In genomic region chr14:60951781-60952435, GRCh38 we compare ENCODE assay signal across 17 cellular contexts. TPM values are rescaled to one million over a fixed set of nuclear protein-coding genes. Genes with fewer than 3 reads are reported as not detected.
DNase-seq lines count a peak whose midpoint lies in the region; ATAC-seq and TF ChIP-seq lines count a peak whose summit lies in the region.
"Had no signal": no experiment of that assay in that cellular context is flagged by ENCODE, and none has a peak within 500 bp of the region (broad histone marks: within the 10 kb centered on the region; RNA-seq: fewer than 3 reads in every experiment).

No MANE protein-coding gene starts in this region.

- DNase-seq in EH (ENCODE audit: low read depth), result peak; percentile 21
- DNase-seq in astrocyte of the cerebellum (ENCODE audit: low read depth), result peak; percentile 70
- DNase-seq in fibroblast of the aortic adventitia (ENCODE audit: low read depth), result peak; percentile 36
- peak; percentile 84 for DNase-seq in stromal cell of bone marrow (ENCODE audit: low read depth)
- no peak for DNase-seq in colonic mucosa
- no peak for DNase-seq in NCI-H345 (lab: John Stamatoyannopoulos, UW)
- DNase-seq: ACHN; CD8-positive, alpha-beta T cell; MV-4-11; NCI-H1436; NCI-H226; NCI-H526 treated with DMSO at 0.1 percent for 48 hours; NK-92 treated with Interleukin-12 subunit alpha and Interleukin-12 subunit beta, amount 100 ng/mL, for 24 hours; OCI-M1 had no signal

- no peak for ATAC-seq in GM21737 (IDR thresholded peaks at IDR 0.05; ENCODE audit: unreplicated experiment)
- ATAC-seq: CD8-positive, alpha-beta T cell had no signal

- H3K4me1 ChIP-seq in colonic mucosa, result no peaks in the 10 kb centered on the region
- H3K4me1 ChIP-seq: SJSA1 had no signal

- H3K27ac ChIP-seq in colonic mucosa, result no peak overlapping the region
- H3K27ac ChIP-seq: RWPE1, SJSA1 had no signal

- no peaks in the 10 kb centered on the region for H3K9me3 ChIP-seq in colonic mucosa
- H3K9me3 ChIP-seq: SJSA1 had no signal

- no peak for TF ChIP-seq CTCF in astrocyte of the cerebellum (IDR thresholded peaks at IDR 0.05; ENCODE audit: low read depth, low read length, missing control alignments)
- TF ChIP-seq CTCF in fibroblast of the aortic adventitia (IDR thresholded peaks at IDR 0.05; ENCODE audit: insufficient read depth, low read length), result no peak
- no peak for TF ChIP-seq CTCF in colonic mucosa (IDR thresholded peaks at IDR 0.05)

- H3K27me3 ChIP-seq in colonic mucosa, result no peaks in the 10 kb centered on the region
- H3K27me3 ChIP-seq: SJSA1 had no signal

- in situ Hi-C loops in astrocyte of the cerebellum (cut with HindIII; ENCODE audit: low sequenced_read_pairs), result no loop called here

- H3K4me3 ChIP-seq in astrocyte of the cerebellum (ENCODE audit: low read depth, low read length) (no peak overlapping the region), fibroblast of the aortic adventitia (ENCODE audit: low read depth, low read length) (no peak overlapping the region), colonic mucosa (no peak overlapping the region)
- H3K4me3 ChIP-seq: SJSA1 had no signal

- no peak overlapping the region for H3K9ac ChIP-seq in colonic mucosa (ENCODE audit: low read depth in 2 of 2, low read length in 2 of 2)

- intact Hi-C loops in colonic mucosa (cut with DNase I), result no loop called here

- no peaks in the 10 kb centered on the region for H3K36me3 ChIP-seq in colonic mucosa
- H3K36me3 ChIP-seq: SJSA1 had no signal

RNA-seq across cellular contexts. Expression of gene TRMT5, which starts 29.0 kb away (rescaled TPM):
- total RNA-seq in fibroblast of the aortic adventitia (ENCODE audit: low replicate concordance) (18.6 and 23.9 TPM in 2 replicates), colonic mucosa (1 to 10 TPM; 8.8 to 10.0 TPM)

RNA-seq across cellular contexts. Expression of gene SLC38A6, which starts 29.1 kb away (rescaled TPM):
- total RNA-seq in fibroblast of the aortic adventitia (ENCODE audit: low replicate concordance) (74.9 and 225 TPM in 2 replicates), colonic mucosa (1 to 10 TPM; 5.0 to 7.8 TPM)

Comparison
In these comparisons a context has a peak if more than half of its experiments do, and no peak if none do; other contexts are left out.
1. DNase-seq: peak in EH (single experiment), astrocyte of the cerebellum (single experiment), fibroblast of the aortic adventitia (single experiment) and stromal cell of bone marrow (single experiment); none in colonic mucosa (single experiment) and NCI-H345 (single experiment).